In the genomic region with DNA sequence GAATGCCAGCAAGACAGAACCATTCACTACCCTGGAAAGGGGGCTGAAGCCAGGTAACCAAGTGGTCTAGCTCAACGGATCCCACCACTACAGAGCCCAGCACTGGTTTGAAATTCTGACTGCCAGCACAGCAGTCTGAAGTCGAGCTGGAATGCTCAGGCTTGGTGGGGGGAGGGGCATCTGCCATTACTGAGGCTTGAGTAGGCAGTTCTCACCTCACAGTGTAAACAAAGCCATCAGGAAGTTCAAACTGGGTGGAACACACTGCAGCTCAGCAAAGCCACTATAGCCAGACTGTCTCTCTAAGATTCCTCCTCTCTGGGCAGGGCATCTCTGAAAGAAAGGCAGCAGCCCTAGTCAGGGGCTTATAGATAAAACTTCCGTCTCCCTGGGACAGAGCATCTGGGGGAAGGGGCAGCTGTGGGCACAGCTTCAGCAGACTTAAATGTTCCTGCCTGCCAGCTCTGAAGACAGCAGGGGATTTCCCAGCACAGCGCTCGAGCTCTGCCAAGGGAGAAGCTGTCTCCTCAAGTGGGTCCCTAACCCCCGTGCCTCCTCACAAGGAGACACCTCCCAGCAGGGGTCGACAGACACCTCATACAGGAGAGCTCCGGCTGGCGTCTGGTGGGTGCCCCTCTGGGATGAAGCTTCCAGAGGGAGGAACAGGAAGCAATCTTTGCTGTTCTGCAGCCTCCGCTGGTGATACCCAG, we compare ENCODE assay signal across 8 cellular contexts.
DNase-seq lines count a peak whose midpoint lies in the region; ATAC-seq and TF ChIP-seq lines count a peak whose summit lies in the region.
"Not testable (repeated sequence)": the region's sequence is repeated elsewhere in the genome, so short reads cannot be mapped to it uniquely, and the experiment has no call there.

No MANE protein-coding gene starts in this region.

- not testable (repeated sequence) for H4K20me1 ChIP-seq in GM23338 (replicated peaks; ENCODE audit: insufficient read depth)

- H3K79me2 ChIP-seq in GM23338 (replicated peaks; ENCODE audit: insufficient read depth), result not testable (repeated sequence)

- not testable (repeated sequence) for H3K27me3 ChIP-seq in GM23338 (ENCODE audit: insufficient read depth); lower lobe of right lung (ENCODE audit: low read depth)

- not testable (repeated sequence) for H3K36me3 Mint-ChIP-seq in GM23338 (ENCODE audit: low read depth); MCF 10A (ENCODE audit: insufficient read depth, unreplicated experiment); progenitor cell of endocrine pancreas (ENCODE audit: insufficient read depth)

- H3K4me1 Mint-ChIP-seq in GM23338; MCF 10A (ENCODE audit: insufficient read depth, unreplicated experiment): not testable (repeated sequence)
- peaks cover 10% of the 10 kb centered on the region for H3K4me1 Mint-ChIP-seq in progenitor cell of endocrine pancreas (ENCODE audit: low read depth)

- H3K4me2 ChIP-seq in GM23338, result not testable (repeated sequence)

- H3K4me3 ChIP-seq in GM23338, lower lobe of right lung: not testable (repeated sequence)

- POLR2A ChIA-PET in MCF 10A (lab: Yijun Ruan, JAX), result not testable (repeated sequence)

- H3K36me3 ChIP-seq in GM23338 (ENCODE audit: insufficient read depth); lower lobe of right lung: not testable (repeated sequence)

- not testable (repeated sequence) for H2AFZ ChIP-seq in GM23338

- not testable (repeated sequence) for BruUV-seq in MCF 10A (replicated peaks; lab: Mats Ljungman, UMichigan)

- TF ChIP-seq CTCF in GM23338 (conservative IDR thresholded peaks at IDR 0.05; ENCODE audit: low read depth in 2 of 2); MCF 10A (IDR thresholded peaks at IDR 0.05; ENCODE audit: unreplicated experiment); lower lobe of right lung (IDR thresholded peaks at IDR 0.05); progenitor cell of endocrine pancreas (IDR thresholded peaks at IDR 0.05; ENCODE audit: unreplicated experiment): not testable (repeated sequence)

- not testable (repeated sequence) for H3K27me3 Mint-ChIP-seq in GM23338 (ENCODE audit: insufficient read depth, low read depth, poor library complexity); MCF 10A (ENCODE audit: insufficient read depth, unreplicated experiment); progenitor cell of endocrine pancreas

- H3K9me3 Mint-ChIP-seq in GM23338, result peaks cover 12% of the 10 kb centered on the region; the same call in 2 of the 3 replicates
- peaks cover 27% of the 10 kb centered on the region for H3K9me3 Mint-ChIP-seq in MCF 10A (ENCODE audit: unreplicated experiment)
- peaks cover 29% of the 10 kb centered on the region for H3K9me3 Mint-ChIP-seq in progenitor cell of endocrine pancreas (ENCODE audit: low read depth)

- not testable (repeated sequence) for H3K4me1 ChIP-seq in GM23338 (ENCODE audit: insufficient read depth); lower lobe of right lung

- ATAC-seq in GM23338 (peak; percentile 23; the same call in 1 of the 3 replicates), lower lobe of right lung (peak in 1 of 2 donors; percentile 31)

- CTCF ChIA-PET in MCF 10A (lab: Yijun Ruan, JAX), result interaction anchor here (1.2 kb wide), 1 partner anchor 132 kb away, joined by 3 read pairs; no protein-coding TSS in a partner anchor

- not testable (repeated sequence) for H3K27ac Mint-ChIP-seq in GM23338; MCF 10A (ENCODE audit: low read depth, unreplicated experiment)
- peak overlapping the region; percentile 36 for H3K27ac Mint-ChIP-seq in progenitor cell of endocrine pancreas

- DNase-seq in COLO668 (lab: John Stamatoyannopoulos, UW; ENCODE audit: unreplicated experiment), result peak; percentile 46
- peak; percentile 31 for DNase-seq in GM23338 (ENCODE audit: low spot score)
- DNase-seq in NCI-H1417 (lab: John Stamatoyannopoulos, UW), result peak in 2 of 3 experiments; percentile 11 to 56
- peak; percentile 23 for DNase-seq in RPMI8226
- peak; percentile 9 for DNase-seq in MCF 10A (ENCODE audit: unreplicated experiment)
- DNase-seq in glomerular visceral epithelial cell (ENCODE audit: extremely low spot score), result peak; percentile 56
- peak; percentile 66 for DNase-seq in lower lobe of right lung
- not testable (repeated sequence) for DNase-seq in progenitor cell of endocrine pancreas (ENCODE audit: low spot score, unreplicated experiment)

- H3K9me2 ChIP-seq in GM23338 (ENCODE audit: insufficient read depth), result not testable (repeated sequence)

- not testable (repeated sequence) for H3K9me3 ChIP-seq in lower lobe of right lung

- not testable (repeated sequence) for H3K4me3 Mint-ChIP-seq in GM23338; MCF 10A (ENCODE audit: unreplicated experiment); progenitor cell of endocrine pancreas (ENCODE audit: low read depth)

- H3K27ac ChIP-seq in GM23338 (ENCODE audit: low read depth); lower lobe of right lung: not testable (repeated sequence)

- intact Hi-C loops in MCF 10A (cut with micrococcal nuclease); lower lobe of right lung (cut with DNase I): not testable (repeated sequence)

- not testable (repeated sequence) for H3F3A ChIP-seq in GM23338 (replicated peaks; ENCODE audit: low read depth)
